ENCODE assay signal across 13 cellular contexts in the genomic region with DNA sequence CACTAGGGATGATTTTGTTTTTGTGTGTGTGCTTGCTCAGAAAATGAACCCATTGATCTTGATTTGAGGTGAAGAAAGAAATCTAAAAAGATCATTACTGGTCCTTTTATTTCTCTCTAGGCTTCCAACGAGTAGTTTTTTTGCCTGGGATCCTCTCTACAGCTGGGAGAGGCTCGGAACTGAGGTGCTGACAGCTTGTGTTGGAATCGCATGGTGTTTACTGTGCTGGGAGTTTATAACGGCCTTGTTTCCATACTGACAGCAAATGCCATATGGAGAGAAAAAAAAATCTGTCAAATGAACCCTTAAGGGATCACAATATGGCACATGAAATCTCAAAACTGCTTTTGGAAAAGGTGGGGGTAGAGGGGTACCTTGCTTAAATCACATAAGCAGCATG.
"Had no signal": no experiment of that assay in that cellular context is flagged by ENCODE, and none has a peak within 500 bp of the region (broad histone marks: within the 10 kb centered on the region; RNA-seq: fewer than 3 reads in every experiment).

No MANE protein-coding gene starts in this region.

- H3K36me3 ChIP-seq: suprapubic skin had no signal

- H3K27me3 ChIP-seq: sigmoid colon, suprapubic skin, upper lobe of left lung had no signal

- H3K4me3 ChIP-seq: sigmoid colon, suprapubic skin, upper lobe of left lung had no signal

- H3K27me3 Mint-ChIP-seq: activated naive CD8-positive, alpha-beta T cell; natural killer cell treated with Interleukin-12 subunit alpha and Interleukin-12 subunit beta and Interleukin-15 and Interleukin-18, amount 100 ng/mL, for 72 hours had no signal

- H3K36me3 Mint-ChIP-seq: natural killer cell treated with Interleukin-12 subunit alpha and Interleukin-12 subunit beta and Interleukin-15 and Interleukin-18, amount 100 ng/mL, for 72 hours had no signal

- H3K9me3 Mint-ChIP-seq: endodermal cell; natural killer cell treated with Interleukin-12 subunit alpha and Interleukin-12 subunit beta and Interleukin-15 and Interleukin-18, amount 100 ng/mL, for 72 hours had no signal

- H3K9me3 ChIP-seq: sigmoid colon, suprapubic skin, upper lobe of left lung had no signal

- DNase-seq: activated CD4-positive, alpha-beta T cell treated with anti-CD3 and anti-CD28 coated beads, Interleukin-2, amount 50 U/mL, for 4 hours; activated CD4-positive, CD25-positive, alpha-beta regulatory T cell treated with anti-CD3 and anti-CD28 coated beads, Interleukin-2, amount 50 U/mL, for 72 hours; activated effector memory CD4-positive, alpha-beta T cell treated with Interleukin-2 at 50 U/mL for 16 hours; activated T-cell treated with anti-CD3 and anti-CD28 coated beads, Interleukin-2, amount 50 U/mL, for 1 hour; endodermal cell; sigmoid colon; stimulated activated CD4-positive, alpha-beta T cell treated with anti-CD3 and anti-CD28 coated beads, Interleukin-12 subunit alpha, Interleukin-12 subunit beta, amount 100 ng/mL, for 4 hours; stimulated activated CD4-positive, alpha-beta T cell treated with anti-CD3 and anti-CD28 coated beads, Interleukin-2, amount 100 ng/mL, for 48 hours; stimulated activated naive CD4-positive, alpha-beta T cell treated with Interleukin-2 at 50 U/mL for 16 hours; upper lobe of left lung had no signal

- H3K27ac ChIP-seq: suprapubic skin had no signal

- ATAC-seq: natural killer cell treated with Interleukin-12 subunit alpha and Interleukin-12 subunit beta and Interleukin-15 and Interleukin-18, amount 100 ng/mL, for 72 hours had no signal

- H3K27ac Mint-ChIP-seq: activated naive CD8-positive, alpha-beta T cell; endodermal cell; natural killer cell treated with Interleukin-12 subunit alpha and Interleukin-12 subunit beta and Interleukin-15 and Interleukin-18, amount 100 ng/mL, for 72 hours had no signal

- H3K4me3 Mint-ChIP-seq: activated naive CD8-positive, alpha-beta T cell; endodermal cell; natural killer cell treated with Interleukin-12 subunit alpha and Interleukin-12 subunit beta and Interleukin-15 and Interleukin-18, amount 100 ng/mL, for 72 hours had no signal
